1 cellular context compared by ENCODE assay signal in genomic region chr6:97215157-97215769, GRCh38.
TF ChIP-seq lines count a peak whose summit lies in the region.

No MANE protein-coding gene starts in this region.

TF ChIP-seq in K562, 482 proteins besides CTCF, POLR2A, EP300 and RAD21 (continued from another document and continues in another):
- TF ChIP-seq ZBTB9 (CRISPR knock-in tag; IDR thresholded peaks at IDR 0.05) (no peak), CBX5 (IDR thresholded peaks at IDR 0.05; ENCODE audit: borderline replicate concordance, low read depth) (no peak), TSC22D4 (tag; IDR thresholded peaks at IDR 0.05) (no peak), CREB1 (IDR thresholded peaks at IDR 0.05) (peak; percentile 70), CREB1 (CRISPR knock-in tag; IDR thresholded peaks at IDR 0.05) (no peak; the same call in 1 of the 2 replicates), PHF8 (IDR thresholded peaks at IDR 0.05; ENCODE audit: borderline replicate concordance, low read length) (no peak), NR2C1 (IDR thresholded peaks at IDR 0.05) (no peak), NR2C1 (tag; IDR thresholded peaks at IDR 0.05) (no peak), LCOR (CRISPR knock-in tag; IDR thresholded peaks at IDR 0.05) (no peak), CREM (IDR thresholded peaks at IDR 0.05; ENCODE audit: low read depth) (peak; percentile 69), BRD9 (IDR thresholded peaks at IDR 0.05; ENCODE audit: low read depth, partially characterized antibody) (no peak), ZBED1 (IDR thresholded peaks at IDR 0.05) (no peak), SMARCB1 (IDR thresholded peaks at IDR 0.05; ENCODE audit: insufficient read length, low read depth) (no peak), ZNF655 (CRISPR knock-in tag; IDR thresholded peaks at IDR 0.05) (no peak), SOX6 (IDR thresholded peaks at IDR 0.05) (peak; percentile 65; the same call in 1 of the 2 replicates), CTCFL (IDR thresholded peaks at IDR 0.05; ENCODE audit: borderline replicate concordance, insufficient read depth, low read depth, low read length, poor library complexity, severe bottlenecking) (no peak), ZSCAN32 (CRISPR knock-in tag; IDR thresholded peaks at IDR 0.05) (no peak), RBM22 (IDR thresholded peaks at IDR 0.05; ENCODE audit: low read depth, low read length, poor library complexity, severe bottlenecking) (no peak), CBX3 (IDR thresholded peaks at IDR 0.05; ENCODE audit: borderline replicate concordance in 1 of 2, low read length in 2 of 2) (no peak), NFXL1 (CRISPR knock-in tag; IDR thresholded peaks at IDR 0.05) (no peak), SAFB (IDR thresholded peaks at IDR 0.05; ENCODE audit: borderline replicate concordance, low read depth, low read length) (no peak), JUN (IDR thresholded peaks at IDR 0.05; ENCODE audit: borderline replicate concordance, low read depth, low read length) (no peak), JUN (CRISPR knock-in tag; IDR thresholded peaks at IDR 0.05; ENCODE audit: borderline replicate concordance) (0 out of 2 replicates have a peak, but pooled peaks have one; percentile 30), JUND (IDR thresholded peaks at IDR 0.05; ENCODE audit: borderline replicate concordance, low read depth, low read length) (peak; percentile 70), JUND (tag; IDR thresholded peaks at IDR 0.05; ENCODE audit: borderline replicate concordance, low read depth, low read length) (peak; percentile 66; the same call in 2 of the 3 replicates), ZNF830 (CRISPR knock-in tag; IDR thresholded peaks at IDR 0.05) (no peak), HSF4 (CRISPR knock-in tag; IDR thresholded peaks at IDR 0.05; ENCODE audit: borderline replicate concordance) (no peak), TBL1XR1 (IDR thresholded peaks at IDR 0.05; ENCODE audit: low read length in 2 of 2) (0 out of 4 replicates have a peak, but pooled peaks of 1 of the 2 experiments have one; percentile 13), HLTF (IDR thresholded peaks at IDR 0.05) (no peak), ZFP36 (IDR thresholded peaks at IDR 0.05; ENCODE audit: low read depth, low read length, partially characterized antibody) (no peak), PURB (CRISPR knock-in tag; IDR thresholded peaks at IDR 0.05; ENCODE audit: low read depth) (no peak), GABPB1 (CRISPR knock-in tag; IDR thresholded peaks at IDR 0.05) (no peak), NKRF (IDR thresholded peaks at IDR 0.05; ENCODE audit: borderline replicate concordance) (no peak)
- TF ChIP-seq, protein P1, sequence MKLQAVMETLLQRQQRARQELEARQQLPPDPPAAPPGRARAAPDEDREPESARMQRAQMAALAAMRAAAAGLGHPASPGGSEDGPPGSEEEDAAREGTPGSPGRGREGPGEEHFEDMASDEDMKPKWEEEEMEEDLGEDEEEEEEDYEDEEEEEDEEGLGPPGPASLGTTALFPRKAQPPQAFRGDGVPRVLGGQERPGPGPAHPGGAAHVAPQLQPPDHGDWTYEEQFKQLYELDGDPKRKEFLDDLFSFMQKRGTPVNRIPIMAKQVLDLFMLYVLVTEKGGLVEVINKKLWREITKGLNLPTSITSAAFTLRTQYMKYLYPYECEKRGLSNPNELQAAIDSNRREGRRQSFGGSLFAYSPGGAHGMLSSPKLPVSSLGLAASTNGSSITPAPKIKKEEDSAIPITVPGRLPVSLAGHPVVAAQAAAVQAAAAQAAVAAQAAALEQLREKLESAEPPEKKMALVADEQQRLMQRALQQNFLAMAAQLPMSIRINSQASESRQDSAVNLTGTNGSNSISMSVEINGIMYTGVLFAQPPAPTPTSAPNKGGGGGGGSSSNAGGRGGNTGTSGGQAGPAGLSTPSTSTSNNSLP (IDR thresholded peaks at IDR 0.05; ENCODE audit: borderline replicate concordance, low read depth, low read length): peak; percentile 77; the same call in 1 of the 2 replicates
- TF ChIP-seq, protein P2, sequence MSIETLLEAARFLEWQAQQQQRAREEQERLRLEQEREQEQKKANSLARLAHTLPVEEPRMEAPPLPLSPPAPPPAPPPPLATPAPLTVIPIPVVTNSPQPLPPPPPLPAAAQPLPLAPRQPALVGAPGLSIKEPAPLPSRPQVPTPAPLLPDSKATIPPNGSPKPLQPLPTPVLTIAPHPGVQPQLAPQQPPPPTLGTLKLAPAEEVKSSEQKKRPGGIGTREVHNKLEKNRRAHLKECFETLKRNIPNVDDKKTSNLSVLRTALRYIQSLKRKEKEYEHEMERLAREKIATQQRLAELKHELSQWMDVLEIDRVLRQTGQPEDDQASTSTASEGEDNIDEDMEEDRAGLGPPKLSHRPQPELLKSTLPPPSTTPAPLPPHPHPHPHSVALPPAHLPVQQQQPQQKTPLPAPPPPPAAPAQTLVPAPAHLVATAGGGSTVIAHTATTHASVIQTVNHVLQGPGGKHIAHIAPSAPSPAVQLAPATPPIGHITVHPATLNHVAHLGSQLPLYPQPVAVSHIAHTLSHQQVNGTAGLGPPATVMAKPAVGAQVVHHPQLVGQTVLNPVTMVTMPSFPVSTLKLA (conservative IDR thresholded peaks at IDR 0.05): 0 out of 4 replicates have a peak, but pooled peaks of 1 of the 2 experiments have one; percentile 28
- TF ChIP-seq, protein P3, sequence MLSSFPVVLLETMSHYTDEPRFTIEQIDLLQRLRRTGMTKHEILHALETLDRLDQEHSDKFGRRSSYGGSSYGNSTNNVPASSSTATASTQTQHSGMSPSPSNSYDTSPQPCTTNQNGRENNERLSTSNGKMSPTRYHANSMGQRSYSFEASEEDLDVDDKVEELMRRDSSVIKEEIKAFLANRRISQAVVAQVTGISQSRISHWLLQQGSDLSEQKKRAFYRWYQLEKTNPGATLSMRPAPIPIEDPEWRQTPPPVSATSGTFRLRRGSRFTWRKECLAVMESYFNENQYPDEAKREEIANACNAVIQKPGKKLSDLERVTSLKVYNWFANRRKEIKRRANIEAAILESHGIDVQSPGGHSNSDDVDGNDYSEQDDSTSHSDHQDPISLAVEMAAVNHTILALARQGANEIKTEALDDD (IDR thresholded peaks at IDR 0.05): peak; percentile 57; the same call in 1 of the 2 replicates
- TF ChIP-seq, protein P4, sequence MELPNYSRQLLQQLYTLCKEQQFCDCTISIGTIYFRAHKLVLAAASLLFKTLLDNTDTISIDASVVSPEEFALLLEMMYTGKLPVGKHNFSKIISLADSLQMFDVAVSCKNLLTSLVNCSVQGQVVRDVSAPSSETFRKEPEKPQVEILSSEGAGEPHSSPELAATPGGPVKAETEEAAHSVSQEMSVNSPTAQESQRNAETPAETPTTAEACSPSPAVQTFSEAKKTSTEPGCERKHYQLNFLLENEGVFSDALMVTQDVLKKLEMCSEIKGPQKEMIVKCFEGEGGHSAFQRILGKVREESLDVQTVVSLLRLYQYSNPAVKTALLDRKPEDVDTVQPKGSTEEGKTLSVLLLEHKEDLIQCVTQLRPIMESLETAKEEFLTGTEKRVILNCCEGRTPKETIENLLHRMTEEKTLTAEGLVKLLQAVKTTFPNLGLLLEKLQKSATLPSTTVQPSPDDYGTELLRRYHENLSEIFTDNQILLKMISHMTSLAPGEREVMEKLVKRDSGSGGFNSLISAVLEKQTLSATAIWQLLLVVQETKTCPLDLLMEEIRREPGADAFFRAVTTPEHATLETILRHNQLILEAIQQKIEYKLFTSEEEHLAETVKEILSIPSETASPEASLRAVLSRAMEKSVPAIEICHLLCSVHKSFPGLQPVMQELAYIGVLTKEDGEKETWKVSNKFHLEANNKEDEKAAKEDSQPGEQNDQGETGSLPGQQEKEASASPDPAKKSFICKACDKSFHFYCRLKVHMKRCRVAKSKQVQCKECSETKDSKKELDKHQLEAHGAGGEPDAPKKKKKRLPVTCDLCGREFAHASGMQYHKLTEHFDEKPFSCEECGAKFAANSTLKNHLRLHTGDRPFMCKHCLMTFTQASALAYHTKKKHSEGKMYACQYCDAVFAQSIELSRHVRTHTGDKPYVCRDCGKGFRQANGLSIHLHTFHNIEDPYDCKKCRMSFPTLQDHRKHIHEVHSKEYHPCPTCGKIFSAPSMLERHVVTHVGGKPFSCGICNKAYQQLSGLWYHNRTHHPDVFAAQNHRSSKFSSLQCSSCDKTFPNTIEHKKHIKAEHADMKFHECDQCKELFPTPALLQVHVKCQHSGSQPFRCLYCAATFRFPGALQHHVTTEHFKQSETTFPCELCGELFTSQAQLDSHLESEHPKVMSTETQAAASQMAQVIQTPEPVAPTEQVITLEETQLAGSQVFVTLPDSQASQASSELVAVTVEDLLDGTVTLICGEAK (IDR thresholded peaks at IDR 0.05): no peak
- TF ChIP-seq, protein P4 (CRISPR knock-in tag; IDR thresholded peaks at IDR 0.05): no peak
- TF ChIP-seq, protein P5, sequence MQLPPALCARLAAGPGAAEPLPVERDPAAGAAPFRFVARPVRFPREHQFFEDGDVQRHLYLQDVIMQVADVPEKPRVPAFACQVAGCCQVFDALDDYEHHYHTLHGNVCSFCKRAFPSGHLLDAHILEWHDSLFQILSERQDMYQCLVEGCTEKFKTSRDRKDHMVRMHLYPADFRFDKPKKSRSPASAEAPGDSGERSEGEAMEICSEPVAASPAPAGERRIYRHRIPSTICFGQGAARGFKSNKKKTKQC (CRISPR knock-in tag; IDR thresholded peaks at IDR 0.05): no peak
